ENCODE assay signal across 2 cellular contexts in genomic region chr1:173881117-173881516, GRCh38. TPM values are rescaled to one million over a fixed set of nuclear protein-coding genes. Genes with fewer than 3 reads are reported as not detected.
"Had no signal": no experiment of that assay in that cellular context is flagged by ENCODE, and none has a peak within 500 bp of the region (broad histone marks: within the 10 kb centered on the region; RNA-seq: fewer than 3 reads in every experiment).

No MANE protein-coding gene starts in this region.

RNA-seq across cellular contexts. Expression of gene SERPINC1, which starts 36.0 kb away (rescaled TPM):
- total RNA-seq: LHCN-M2, MCF 10A had no signal
